In the genomic region with DNA sequence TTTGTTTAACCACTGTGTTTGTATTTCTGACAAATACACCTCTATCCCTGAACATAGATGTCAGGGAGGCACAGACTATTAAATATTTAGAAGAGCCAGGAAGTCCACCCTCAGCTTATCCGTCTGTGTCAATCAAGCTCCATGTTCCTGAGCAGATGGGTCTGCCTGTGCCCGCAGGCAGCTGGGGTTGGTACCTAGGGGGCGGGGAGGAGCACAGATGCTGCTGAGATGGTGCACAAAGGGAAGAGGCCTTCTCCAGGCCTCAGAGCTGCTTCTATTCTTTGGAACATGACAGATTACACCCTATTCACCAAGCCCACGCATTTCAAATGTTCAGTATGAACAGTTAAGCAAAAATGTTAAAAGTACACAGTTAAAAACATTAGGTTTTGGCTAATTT, we compare ENCODE assay signal across 21 cellular contexts.
A peak's percentile ranks its signal among the peaks of the same experiment; 100 is the strongest.
DNase-seq lines count a peak whose midpoint lies in the region; TF ChIP-seq lines count a peak whose summit lies in the region.
"Had no signal": no experiment of that assay in that cellular context is flagged by ENCODE, and none has a peak within 500 bp of the region (broad histone marks: within the 10 kb centered on the region; RNA-seq: fewer than 3 reads in every experiment).

No MANE protein-coding gene starts in this region.

- H3K4me1 ChIP-seq in BE2C: no peaks in the 10 kb centered on the region
- H3K4me1 ChIP-seq: adrenal gland, breast epithelium, lower lobe of right lung had no signal

- H3K4me3 ChIP-seq in BE2C (ENCODE audit: low read depth, low read length): no peak overlapping the region
- H3K4me3 ChIP-seq: adrenal gland, breast epithelium, coronary artery, lower lobe of right lung, skin epidermis, tibial artery had no signal

- no peaks in the 10 kb centered on the region for H3K36me3 Mint-ChIP-seq in brain
- H3K36me3 Mint-ChIP-seq: CD8-positive, alpha-beta memory T cell had no signal

- TF ChIP-seq CTCF in BE2C (IDR thresholded peaks at IDR 0.05; ENCODE audit: low read depth, low read length) (no peak; the same call in 1 of the 2 replicates), brain (conservative IDR thresholded peaks at IDR 0.05) (no peak)

- H3K36me3 ChIP-seq in BE2C: no peaks in the 10 kb centered on the region
- H3K36me3 ChIP-seq: adrenal gland, breast epithelium, lower lobe of right lung, tibial artery had no signal

- DNase-seq in 8988T (peak; percentile 8), BE2C (peak; percentile 28), NCI-H1694 (lab: John Stamatoyannopoulos, UW) (peak; percentile 53), NCI-H774 (lab: John Stamatoyannopoulos, UW) (no peak), epidermal melanocyte (ENCODE audit: insufficient read length, low spot score) (no peak)
- no peak for DNase-seq in activated CD4-positive, alpha-beta T cell treated with anti-CD3 and anti-CD28 coated beads for 4 hours
- DNase-seq: activated CD4-positive, alpha-beta T cell treated with anti-CD3 and anti-CD28 coated beads, Interleukin-2, amount 50 U/mL, for 48 hours; activated gamma-delta T cell treated with Interleukin-2 at 50 U/mL for 16 hours; adrenal gland; CD8-positive, alpha-beta memory T cell; hippocampal formation; islet precursor cell; lower lobe of right lung; NCI-H1436; stimulated activated CD4-positive, alpha-beta T cell treated with anti-CD3 and anti-CD28 coated beads, Interleukin-2, amount 100 ng/mL, for 48 hours; tibial artery had no signal

- H3K27me3 Mint-ChIP-seq in brain: peaks cover 4% of the 10 kb centered on the region
- H3K27me3 Mint-ChIP-seq: stimulated activated naive CD8-positive, alpha-beta T cell treated with anti-CD3 and anti-CD28 coated beads, Interleukin-15, Interleukin-2, amounts not matched to agents 100 ng/mL and 50 ng/mL, for 24 hours had no signal

- peaks cover 10% of the 10 kb centered on the region for H3K4me1 Mint-ChIP-seq in brain
- H3K4me1 Mint-ChIP-seq: CD8-positive, alpha-beta memory T cell had no signal

- no peaks in the 10 kb centered on the region for H3K9me3 Mint-ChIP-seq in brain
- H3K9me3 Mint-ChIP-seq: CD8-positive, alpha-beta memory T cell; stimulated activated naive CD8-positive, alpha-beta T cell treated with anti-CD3 and anti-CD28 coated beads, Interleukin-15, Interleukin-2, amounts not matched to agents 100 ng/mL and 50 ng/mL, for 24 hours had no signal

- peak overlapping the region in 4 of 5 experiments; percentile 25 to 88 (median 59) for H3K27ac Mint-ChIP-seq in brain
- H3K27ac Mint-ChIP-seq: CD8-positive, alpha-beta memory T cell; stimulated activated naive CD8-positive, alpha-beta T cell treated with anti-CD3 and anti-CD28 coated beads, Interleukin-15, Interleukin-2, amounts not matched to agents 100 ng/mL and 50 ng/mL, for 24 hours had no signal

- peaks cover 10% of the 10 kb centered on the region; the same call in 1 of the 2 replicates for H3K27me3 ChIP-seq in BE2C
- H3K27me3 ChIP-seq: adrenal gland, breast epithelium, tibial artery had no signal

- H3K4me3 Mint-ChIP-seq in brain: no peak overlapping the region
- H3K4me3 Mint-ChIP-seq: CD8-positive, alpha-beta memory T cell; stimulated activated naive CD8-positive, alpha-beta T cell treated with anti-CD3 and anti-CD28 coated beads, Interleukin-15, Interleukin-2, amounts not matched to agents 100 ng/mL and 50 ng/mL, for 24 hours had no signal

- no peaks in the 10 kb centered on the region for H3K9me3 ChIP-seq in BE2C
- H3K9me3 ChIP-seq: adrenal gland, breast epithelium, lower lobe of right lung, tibial artery had no signal

Comparison
In these comparisons a context has a peak if more than half of its experiments do, and no peak if none do; other contexts are left out.
1. DNase-seq: peak in 8988T (single experiment), BE2C (single experiment) and NCI-H1694 (single experiment); none in activated CD4-positive, alpha-beta T cell treated with anti-CD3 and anti-CD28 coated beads for 4 hours (0 of 2), NCI-H774 (single experiment) and epidermal melanocyte (single experiment).